In the genomic region with DNA sequence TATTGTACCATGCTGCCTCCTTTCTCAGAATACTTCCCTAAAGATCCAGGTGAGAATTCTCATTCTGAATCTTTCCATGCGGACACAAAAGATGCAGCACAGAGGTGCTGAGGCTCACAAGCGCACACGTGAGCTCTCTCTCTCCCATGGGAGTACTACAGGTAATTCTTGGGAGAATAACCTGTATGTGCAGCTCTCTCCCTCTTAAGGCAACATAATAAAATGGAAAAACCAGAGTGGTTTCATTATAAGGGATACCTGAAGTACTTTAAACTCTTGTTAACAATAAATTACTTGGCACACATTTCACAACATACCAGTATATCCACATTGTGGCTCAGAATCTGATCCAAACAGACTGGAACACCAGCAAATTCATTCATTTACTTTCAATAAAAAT, we compare ENCODE assay signal across 23 cellular contexts.
"Had no signal": no experiment of that assay in that cellular context is flagged by ENCODE, and none has a peak within 500 bp of the region (broad histone marks: within the 10 kb centered on the region; RNA-seq: fewer than 3 reads in every experiment).

No MANE protein-coding gene starts in this region.

- H3K4me3 Mint-ChIP-seq: activated naive CD4-positive, alpha-beta T cell treated with anti-CD3 and anti-CD28 coated beads, Interleukin-2, amount 50 U/mL, for 24 hours; brain; stimulated activated effector memory CD8-positive, alpha-beta T cell treated with anti-CD3 and anti-CD28 coated beads, Interleukin-12 subunit alpha, Interleukin-12 subunit beta, amount 100 ng/mL, for 72 hours had no signal

- DNase-seq: activated CD4-positive, alpha-beta T cell treated with anti-CD3 and anti-CD28 coated beads for 1 hour; activated CD4-positive, alpha-beta T cell treated with anti-CD3 and anti-CD28 coated beads, Interleukin-2, amount 50 U/mL, for 1 hour; activated gamma-delta T cell treated with Interleukin-2 at 50 U/mL for 16 hours; activated T-cell treated with anti-CD3 and anti-CD28 coated beads, Interleukin-2, amount 50 U/mL, for 1 hour; aorta; dermis blood vessel endothelial cell; effector CD8-positive, alpha-beta T cell; foreskin melanocyte; kidney; midbrain; occipital lobe; posterior cingulate gyrus; small intestine; stimulated activated CD4-positive, alpha-beta T cell treated with anti-CD3 and anti-CD28 coated beads, Interleukin-2, amount 100 ng/mL, for 24 hours; stomach; transverse colon; uterus; WERI-Rb-1 had no signal

- ATAC-seq: left lobe of liver; sciatic nerve; stimulated activated effector memory CD8-positive, alpha-beta T cell treated with anti-CD3 and anti-CD28 coated beads, Interleukin-12 subunit alpha, Interleukin-12 subunit beta, amount 100 ng/mL, for 72 hours had no signal

- H3K9me3 Mint-ChIP-seq: activated naive CD4-positive, alpha-beta T cell treated with anti-CD3 and anti-CD28 coated beads, Interleukin-2, amount 50 U/mL, for 24 hours; stimulated activated effector memory CD8-positive, alpha-beta T cell treated with anti-CD3 and anti-CD28 coated beads, Interleukin-12 subunit alpha, Interleukin-12 subunit beta, amount 100 ng/mL, for 72 hours had no signal

- H3K27ac Mint-ChIP-seq: brain had no signal

- H3K27me3 Mint-ChIP-seq: activated naive CD4-positive, alpha-beta T cell treated with anti-CD3 and anti-CD28 coated beads, Interleukin-2, amount 50 U/mL, for 24 hours; brain had no signal
